Comparison of ENCODE assay signal across 26 cellular contexts in the genomic region with DNA sequence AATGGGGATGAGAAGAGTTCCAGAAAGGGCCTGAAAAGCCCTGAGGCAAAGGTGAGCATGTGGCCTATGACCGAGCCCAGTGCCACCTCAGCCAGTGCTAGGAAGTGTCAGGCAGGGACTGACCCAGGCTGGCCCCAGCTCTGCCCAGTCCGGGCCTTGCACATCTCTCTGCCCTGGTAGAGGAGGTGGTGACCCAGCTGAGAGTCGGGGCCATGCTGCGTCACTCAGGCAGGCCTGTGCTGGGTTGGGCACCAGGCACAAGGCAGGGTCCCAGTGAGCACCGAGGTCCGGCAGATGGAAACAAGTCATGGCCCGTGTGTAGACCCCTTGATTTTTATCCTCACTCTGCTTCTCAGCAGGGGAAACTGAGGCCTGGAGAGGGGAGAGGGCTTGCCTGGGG. TPM values are rescaled to one million over a fixed set of nuclear protein-coding genes. Genes with fewer than 3 reads are reported as not detected.
DNase-seq lines count a peak whose midpoint lies in the region; FAIRE-seq and TF ChIP-seq lines count a peak whose summit lies in the region.
"Had no signal": no experiment of that assay in that cellular context is flagged by ENCODE, and none has a peak within 500 bp of the region (broad histone marks: within the 10 kb centered on the region; RNA-seq: fewer than 3 reads in every experiment).

No MANE protein-coding gene starts in this region.

- no peaks in the 10 kb centered on the region for H3K36me3 Mint-ChIP-seq in activated T-cell treated with anti-CD3 and anti-CD28 coated beads, Interleukin-2, amount 50 U/mL, for 24 hours (ENCODE audit: low read depth)
- H3K36me3 Mint-ChIP-seq: activated naive CD4-positive, alpha-beta T cell treated with anti-CD3 and anti-CD28 coated beads, Interleukin-2, amount 50 U/mL, for 72 hours had no signal

- WGBS in SK-N-SH (ENCODE audit: low lambda C conversion rate), result no CpG with 5 or more reads among the region's 7 CpGs

- peak overlapping the region in 1 of 2 donors; percentile 19 for H3K9ac ChIP-seq in kidney (ENCODE audit: low read length in 2 of 2)
- H3K9ac ChIP-seq in rectal smooth muscle tissue (ENCODE audit: low read length), result no peak overlapping the region
- H3K9ac ChIP-seq in SK-N-SH, result no peak overlapping the region

- no peaks in the 10 kb centered on the region for H3K9me3 Mint-ChIP-seq in activated T-cell treated with anti-CD3 and anti-CD28 coated beads, Interleukin-2, amount 50 U/mL, for 24 hours
- H3K9me3 Mint-ChIP-seq: activated naive CD4-positive, alpha-beta T cell treated with anti-CD3 and anti-CD28 coated beads, Interleukin-2, amount 50 U/mL, for 72 hours; central memory CD8-positive, alpha-beta T cell had no signal

- H3K4me3 ChIP-seq in Peyer's patch (peak overlapping the region in 3 of 4 donors; percentile 18 to 62 (median 59)), kidney (ENCODE audit: low read length in 2 of 2) (peak overlapping the region; percentile 26 to 48), rectal smooth muscle tissue (ENCODE audit: low read length) (peak overlapping the region; percentile 14), SK-N-SH (ENCODE audit: low read depth in 2 of 2, low read length in 1 of 2) (no peak overlapping the region)
- H3K4me3 ChIP-seq: lower lobe of right lung, MG63 had no signal

- H3K9me3 ChIP-seq in Peyer's patch (no peaks in the 10 kb centered on the region), kidney (ENCODE audit: control insufficient read depth in 1 of 2, low read length in 2 of 2) (no peaks in the 10 kb centered on the region), SK-N-SH (no peaks in the 10 kb centered on the region)
- H3K9me3 ChIP-seq: lower lobe of right lung, MG63 had no signal

- no peak overlapping the region for H2AFZ ChIP-seq in SK-N-SH (ENCODE audit: low read depth)

- intact Hi-C loops in kidney (cut with DNase I), result no loop called here

- H3F3A ChIP-seq in SK-N-SH (replicated peaks; ENCODE audit: insufficient read depth), result no peaks in the 10 kb centered on the region

- H3K4me3 Mint-ChIP-seq in activated T-cell treated with anti-CD3 and anti-CD28 coated beads, Interleukin-2, amount 50 U/mL, for 24 hours, result no peak overlapping the region

- peaks cover 68% of the 10 kb centered on the region for H3K4me1 Mint-ChIP-seq in activated T-cell treated with anti-CD3 and anti-CD28 coated beads, Interleukin-2, amount 50 U/mL, for 24 hours (ENCODE audit: low read depth)

- peak overlapping the region in 3 of 4 donors; percentile 68 to 95 (median 91) for H3K27ac ChIP-seq in Peyer's patch
- H3K27ac ChIP-seq in kidney (ENCODE audit: low read depth in 2 of 2, low read length in 2 of 2), result no peak overlapping the region
- no peak overlapping the region for H3K27ac ChIP-seq in rectal smooth muscle tissue (ENCODE audit: low read depth, low read length)
- H3K27ac ChIP-seq in SK-N-SH (ENCODE audit: low read depth in 2 of 2, low read length in 1 of 2), result no peak overlapping the region
- H3K27ac ChIP-seq: lower lobe of right lung, WERI-Rb-1 had no signal

- no peak for FAIRE-seq in kidney (lab: Jason Lieb, UNC)

- CTCF ChIA-PET in SK-N-SH (lab: Yijun Ruan, JAX), result interaction anchor here (1.0 kb wide), 1 partner anchor 102 kb away, joined by 3 read pairs; no protein-coding TSS in a partner anchor

- H3K27ac Mint-ChIP-seq in activated T-cell treated with anti-CD3 and anti-CD28 coated beads, Interleukin-2, amount 50 U/mL, for 24 hours, result peak overlapping the region; percentile 72

- TF ChIP-seq CTCF in Peyer's patch (IDR thresholded peaks at IDR 0.05) (no peak), kidney (IDR thresholded peaks at IDR 0.05; ENCODE audit: borderline replicate concordance, extremely low read depth, insufficient read depth) (no peak), SK-N-SH (IDR thresholded peaks at IDR 0.05) (no peak)

- TF ChIP-seq POLR2A in Peyer's patch (IDR thresholded peaks at IDR 0.05), result peak in 1 of 2 donors; percentile 51

- no peak for DNase-seq in activated T-cell treated with anti-CD3 and anti-CD28 coated beads, Interleukin-2, amount 50 U/mL, for 24 hours
- no peak for DNase-seq in activated T-cell treated with anti-CD3 and anti-CD28 coated beads, Interleukin-2, amount 50 U/mL, for 48 hours
- DNase-seq in Peyer's patch (no peak), kidney (peak; percentile 68), middle frontal gyrus (ENCODE audit: extremely low spot score, low spot score) (no peak), NCI-H2196 (lab: John Stamatoyannopoulos, UW; ENCODE audit: unreplicated experiment) (no peak), SK-N-SH (no peak)
- DNase-seq: activated CD4-positive, alpha-beta T cell treated with anti-CD3 and anti-CD28 coated beads, Interleukin-2, amount 50 U/mL, for 48 hours; EL; erythroblast; foreskin fibroblast; GOT3; hippocampal formation; lower lobe of right lung; MG63; NCI-H1436 treated with DMSO at 0.1 percent for 48 hours; NCI-H510A treated with DMSO at 0.1 percent for 48 hours; WERI-Rb-1 had no signal

- H3K79me2 ChIP-seq in SK-N-SH (ENCODE audit: insufficient read depth), result no peaks in the 10 kb centered on the region

- POLR2A ChIA-PET in SK-N-SH (lab: Yijun Ruan, JAX), result no interaction called here

- H3K4me1 ChIP-seq in Peyer's patch (peaks cover 0 to 28% (median 3%) of the 10 kb centered on the region in 4 donors), kidney (ENCODE audit: control insufficient read depth in 1 of 2, insufficient read depth in 1 of 2, low read depth in 1 of 2, low read length in 2 of 2) (peaks cover 6 to 27% of the 10 kb centered on the region in 2 donors), rectal smooth muscle tissue (ENCODE audit: control insufficient read depth, insufficient read depth, low read length) (no peaks in the 10 kb centered on the region), SK-N-SH (ENCODE audit: control insufficient read depth in 1 of 2, insufficient read depth in 2 of 2, low read depth in 1 of 2, low read length in 1 of 2) (peaks cover 0 to 7% of the 10 kb centered on the region in 2 experiments; a peak in 1 of 4 replicates)
- H3K4me1 ChIP-seq: lower lobe of right lung had no signal

- no peaks in the 10 kb centered on the region for H3K27me3 ChIP-seq in Peyer's patch
- no peaks in the 10 kb centered on the region for H3K27me3 ChIP-seq in rectal smooth muscle tissue (ENCODE audit: control insufficient read depth, insufficient read depth, low read length)
- H3K27me3 ChIP-seq in SK-N-SH (ENCODE audit: insufficient read depth), result no peaks in the 10 kb centered on the region

- no peaks in the 10 kb centered on the region for H4K20me1 ChIP-seq in SK-N-SH (ENCODE audit: insufficient read depth)

- H3K27me3 Mint-ChIP-seq in activated T-cell treated with anti-CD3 and anti-CD28 coated beads, Interleukin-2, amount 50 U/mL, for 24 hours, result no peaks in the 10 kb centered on the region
- H3K27me3 Mint-ChIP-seq: central memory CD8-positive, alpha-beta T cell had no signal

- no peak for TF ChIP-seq EP300 in SK-N-SH (IDR thresholded peaks at IDR 0.05; ENCODE audit: borderline replicate concordance in 1 of 2, low read depth in 1 of 2, low read length in 1 of 2)

- no peak for TF ChIP-seq RAD21 in SK-N-SH (IDR thresholded peaks at IDR 0.05; ENCODE audit: low read length)

- no peaks in the 10 kb centered on the region for H3K9me2 ChIP-seq in SK-N-SH

- no peak overlapping the region for H3K4me2 ChIP-seq in SK-N-SH

- H3K36me3 ChIP-seq in Peyer's patch (no peaks in the 10 kb centered on the region), kidney (ENCODE audit: control insufficient read depth in 1 of 2, insufficient read depth in 2 of 2, low read length in 2 of 2) (no peaks in the 10 kb centered on the region), rectal smooth muscle tissue (ENCODE audit: control insufficient read depth, insufficient read depth, low read length) (no peaks in the 10 kb centered on the region), SK-N-SH (replicated peaks in 1 of 2; ENCODE audit: control insufficient read depth in 1 of 2, insufficient read depth in 2 of 2, low read length in 1 of 2) (no peaks in the 10 kb centered on the region)
- H3K36me3 ChIP-seq: lower lobe of right lung, MG63, WERI-Rb-1 had no signal

TF ChIP-seq in SK-N-SH, 30 proteins besides CTCF, POLR2A, EP300 and RAD21 (continues in another document):
- TF ChIP-seq, protein P1, sequence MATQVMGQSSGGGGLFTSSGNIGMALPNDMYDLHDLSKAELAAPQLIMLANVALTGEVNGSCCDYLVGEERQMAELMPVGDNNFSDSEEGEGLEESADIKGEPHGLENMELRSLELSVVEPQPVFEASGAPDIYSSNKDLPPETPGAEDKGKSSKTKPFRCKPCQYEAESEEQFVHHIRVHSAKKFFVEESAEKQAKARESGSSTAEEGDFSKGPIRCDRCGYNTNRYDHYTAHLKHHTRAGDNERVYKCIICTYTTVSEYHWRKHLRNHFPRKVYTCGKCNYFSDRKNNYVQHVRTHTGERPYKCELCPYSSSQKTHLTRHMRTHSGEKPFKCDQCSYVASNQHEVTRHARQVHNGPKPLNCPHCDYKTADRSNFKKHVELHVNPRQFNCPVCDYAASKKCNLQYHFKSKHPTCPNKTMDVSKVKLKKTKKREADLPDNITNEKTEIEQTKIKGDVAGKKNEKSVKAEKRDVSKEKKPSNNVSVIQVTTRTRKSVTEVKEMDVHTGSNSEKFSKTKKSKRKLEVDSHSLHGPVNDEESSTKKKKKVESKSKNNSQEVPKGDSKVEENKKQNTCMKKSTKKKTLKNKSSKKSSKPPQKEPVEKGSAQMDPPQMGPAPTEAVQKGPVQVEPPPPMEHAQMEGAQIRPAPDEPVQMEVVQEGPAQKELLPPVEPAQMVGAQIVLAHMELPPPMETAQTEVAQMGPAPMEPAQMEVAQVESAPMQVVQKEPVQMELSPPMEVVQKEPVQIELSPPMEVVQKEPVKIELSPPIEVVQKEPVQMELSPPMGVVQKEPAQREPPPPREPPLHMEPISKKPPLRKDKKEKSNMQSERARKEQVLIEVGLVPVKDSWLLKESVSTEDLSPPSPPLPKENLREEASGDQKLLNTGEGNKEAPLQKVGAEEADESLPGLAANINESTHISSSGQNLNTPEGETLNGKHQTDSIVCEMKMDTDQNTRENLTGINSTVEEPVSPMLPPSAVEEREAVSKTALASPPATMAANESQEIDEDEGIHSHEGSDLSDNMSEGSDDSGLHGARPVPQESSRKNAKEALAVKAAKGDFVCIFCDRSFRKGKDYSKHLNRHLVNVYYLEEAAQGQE (IDR thresholded peaks at IDR 0.05; ENCODE audit: low read depth, low read length), result no peak
- no peak for TF ChIP-seq JUND (IDR thresholded peaks at IDR 0.05)

RNA-seq across cellular contexts. Expression of a gene that starts 0.7 kb away (rescaled TPM):
- 100 to 1,000 TPM in 3 of 4 donors, 10 to 100 TPM in 1; 39.6 to 823 (median 613) TPM for total RNA-seq in Peyer's patch
- 4.2 TPM for total RNA-seq in kidney
- polyA plus RNA-seq in kidney (ENCODE audit: insufficient read depth, low read depth, low replicate concordance), result 8.0 TPM
- polyA plus RNA-seq in SK-N-SH (2012; rRNA removed), result 0.02 TPM in 1 of 2 replicates, not detected in the other
- 0.03 TPM in 1 of 2 replicates, not detected in the other for polyA plus RNA-seq in SK-N-SH (2012; cell fraction: cytosol; rRNA removed)
- 0.14 and 0.23 TPM in 2 replicates for polyA plus RNA-seq in SK-N-SH (2012; cell fraction: nucleus; rRNA removed)
- total RNA-seq: A172, myocyte, SK-MEL-5, ureter had no signal
- polyA plus RNA-seq: right cardiac atrium had no signal

RNA-seq across cellular contexts. Expression of a gene that starts 12.7 kb away (rescaled TPM):
- 100 to 1,000 TPM in 1 of 4 donors, 10 to 100 TPM in 3; 46.4 to 114 (median 65.3) TPM for total RNA-seq in Peyer's patch
- 61.8 TPM for total RNA-seq in kidney
- 12.5 TPM for polyA plus RNA-seq in kidney (ENCODE audit: insufficient read depth, low read depth, low replicate concordance)
- polyA plus RNA-seq in SK-N-SH (2012; rRNA removed), result 13.2 and 17.9 TPM in 2 replicates
- 7.3 and 9.9 TPM in 2 replicates for polyA plus RNA-seq in SK-N-SH (2012; cell fraction: cytosol; rRNA removed)
- 110 and 129 TPM in 2 replicates for polyA plus RNA-seq in SK-N-SH (2012; cell fraction: nucleus; rRNA removed)

Comparison
In these comparisons a context has a peak if more than half of its experiments do, and no peak if none do; other contexts are left out.
1. H3K27ac ChIP-seq: peak in Peyer's patch (3 of 4); none in kidney (0 of 2), rectal smooth muscle tissue (single experiment) and SK-N-SH (0 of 2).
2. H3K4me3 ChIP-seq: peak in Peyer's patch (3 of 4), kidney (2 of 2) and rectal smooth muscle tissue (single experiment); none in SK-N-SH (0 of 2).